Comparison of ENCODE assay signal across 13 cellular contexts in the genomic region with DNA sequence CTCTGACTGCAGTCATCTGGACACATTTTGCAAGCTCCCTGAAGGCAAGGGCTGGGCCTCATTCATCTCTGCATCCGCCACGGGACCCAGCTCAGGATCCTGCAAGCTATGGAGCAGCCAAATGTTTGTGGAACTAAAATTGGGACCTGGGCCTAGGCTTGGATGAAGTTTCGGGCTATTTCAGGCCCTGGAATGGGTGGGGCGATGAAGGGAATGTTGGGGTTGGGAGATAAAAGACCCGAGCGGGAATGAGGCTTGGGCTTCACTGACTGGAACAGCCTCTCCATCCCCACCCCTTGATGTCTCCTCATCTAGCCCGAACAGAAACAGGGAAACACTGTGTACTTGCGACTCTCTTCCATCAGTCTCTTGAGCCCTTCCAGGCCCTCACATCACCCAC.
"Had no signal": no experiment of that assay in that cellular context is flagged by ENCODE, and none has a peak within 500 bp of the region (broad histone marks: within the 10 kb centered on the region; RNA-seq: fewer than 3 reads in every experiment).

No MANE protein-coding gene starts in this region.

- H3K36me3 ChIP-seq: colonic mucosa, prostate gland, stomach had no signal

- FAIRE-seq: TTC549 had no signal

- H3K4me1 ChIP-seq: prostate gland had no signal

- H3K9me3 ChIP-seq: colonic mucosa, prostate gland, stomach had no signal

- H3K4me3 ChIP-seq: colonic mucosa, prostate gland, stomach had no signal

- ATAC-seq: activated naive CD8-positive, alpha-beta T cell treated with anti-CD3 and anti-CD28 coated beads, Interleukin-2, amount 50 U/mL, for 24 hours; natural killer cell treated with Interleukin-12 subunit alpha and Interleukin-12 subunit beta and Interleukin-15 and Interleukin-18, amount 100 ng/mL, for 72 hours; SK-N-SH treated with all-trans-retinoic acid at 6 μM for 48 hours had no signal

- DNase-seq: activated B cell treated with CpG ODN at 0.5 μM for 24 hours; activated CD4-positive, alpha-beta T cell treated with anti-CD3 and anti-CD28 coated beads, Interleukin-2, amount 10 ng/mL, durations not matched to agents 24 days and 14 days; activated naive CD4-positive, alpha-beta T cell; activated naive CD8-positive, alpha-beta T cell treated with anti-CD3 and anti-CD28 coated beads, Interleukin-2, amount 50 U/mL, for 24 hours; caudate nucleus; colonic mucosa; occipital lobe; stimulated activated CD4-positive, alpha-beta T cell treated with anti-CD3 and anti-CD28 coated beads, Interleukin-4, amount 100 ng/mL, for 4 hours; stomach had no signal

- H3K27ac ChIP-seq: colonic mucosa, prostate gland, stomach had no signal

- H3K27me3 ChIP-seq: colonic mucosa, stomach had no signal
